ENCODE assay signal across 1 cellular context in genomic region chr11:125886997-125887372, GRCh38.
TF ChIP-seq lines count a peak whose summit lies in the region.

No MANE protein-coding gene starts in this region.

TF ChIP-seq in GM12878, 131 proteins besides CTCF, POLR2A, EP300 and RAD21:
- no peak for TF ChIP-seq SPI1 (IDR thresholded peaks at IDR 0.05; ENCODE audit: borderline replicate concordance, insufficient read depth, low read depth, low read length)
- TF ChIP-seq ZBTB33 (IDR thresholded peaks at IDR 0.05) = peak; percentile 22; the same call in 1 of the 2 replicates
- TF ChIP-seq JUNB (IDR thresholded peaks at IDR 0.05) = no peak
- peak; percentile 38; the same call in 1 of the 2 replicates for TF ChIP-seq NKRF (conservative IDR thresholded peaks at IDR 0.05)
- TF ChIP-seq RBBP5 (conservative IDR thresholded peaks at IDR 0.05) = no peak
- TF ChIP-seq TAF1 (IDR thresholded peaks at IDR 0.05; ENCODE audit: borderline replicate concordance, low read depth, low read length) = 0 out of 2 replicates have a peak, but pooled peaks have one; percentile 3
- TF ChIP-seq SMARCA5 (IDR thresholded peaks at IDR 0.05) = 0 out of 2 replicates have a peak, but pooled peaks have one; percentile 30
